In genomic region chr11:105109353-105109752, GRCh38 we compare ENCODE assay signal across 29 cellular contexts. TPM values are rescaled to one million over a fixed set of nuclear protein-coding genes. Genes with fewer than 3 reads are reported as not detected.
"Had no signal": no experiment of that assay in that cellular context is flagged by ENCODE, and none has a peak within 500 bp of the region (broad histone marks: within the 10 kb centered on the region; RNA-seq: fewer than 3 reads in every experiment).

No MANE protein-coding gene starts in this region.

- H3K27me3 Mint-ChIP-seq: brain had no signal

- H3K4me2 ChIP-seq: KMS-11 had no signal

- H3K27me3 ChIP-seq: cardiac muscle cell, Peyer's patch, SJSA1 had no signal

- DNase-seq: activated CD4-positive, alpha-beta T cell treated with anti-CD3 and anti-CD28 coated beads for 4 hours; activated CD4-positive, alpha-beta T cell treated with anti-CD3 and anti-CD28 coated beads, Interleukin-2, amount 50 U/mL, for 4 hours; activated CD8-positive, alpha-beta memory T cell treated with anti-CD3 and anti-CD28 coated beads, Interleukin-2, amount 10 ng/mL, durations not matched to agents 7 days and 5 days; activated effector memory CD4-positive, alpha-beta T cell treated with Interleukin-2 at 50 U/mL for 16 hours; activated naive CD4-positive, alpha-beta T cell treated with Interleukin-2 at 50 U/mL for 16 hours; activated T-cell treated with anti-CD3 and anti-CD28 coated beads, Interleukin-2, amount 50 U/mL, for 24 hours; amygdala; MM.1S; NCI-H1105; NCI-H1436 treated with DMSO at 0.1 percent for 48 hours; NCI-H187; NCI-H2081; NCI-H526; NCI-H82; Peyer's patch; SHP77; SW 1271 had no signal

- H3K4me3 ChIP-seq: cardiac muscle cell, SJSA1 had no signal

- H3K27ac Mint-ChIP-seq: activated CD8-positive, alpha-beta memory T cell treated with anti-CD3 and anti-CD28 coated beads, Interleukin-2, amount 10 ng/mL, durations not matched to agents 7 days and 5 days; activated naive CD4-positive, alpha-beta T cell treated with anti-CD3 and anti-CD28 coated beads, Interleukin-2, amount 50 U/mL, for 72 hours; activated T-cell treated with anti-CD3 and anti-CD28 coated beads, Interleukin-2, amount 50 U/mL, for 24 hours; activated T-helper 1 cell treated with anti-CD3 and anti-CD28 coated beads, Interleukin-12 subunit alpha, Interleukin-12 subunit beta, Interleukin-2, Interleukin-4 antibody, amounts not matched to agents 30 ng/mL and 10 ng/mL and 1 ng/mL, durations not matched to agents 14 hours and 24 hours and 36 hours; brain had no signal

- H3K4me1 ChIP-seq: Peyer's patch, SJSA1 had no signal

- H3K9me3 ChIP-seq: Peyer's patch, SJSA1 had no signal

- H3K36me3 ChIP-seq: cardiac muscle cell, Peyer's patch, SJSA1 had no signal

- H3K4me3 Mint-ChIP-seq: activated CD8-positive, alpha-beta memory T cell treated with anti-CD3 and anti-CD28 coated beads, Interleukin-2, amount 10 ng/mL, durations not matched to agents 7 days and 5 days; activated T-cell treated with anti-CD3 and anti-CD28 coated beads, Interleukin-2, amount 50 U/mL, for 24 hours; activated T-helper 1 cell treated with anti-CD3 and anti-CD28 coated beads, Interleukin-12 subunit alpha, Interleukin-12 subunit beta, Interleukin-2, Interleukin-4 antibody, amounts not matched to agents 30 ng/mL and 10 ng/mL and 1 ng/mL, durations not matched to agents 14 hours and 24 hours and 36 hours; brain had no signal

- H3K27ac ChIP-seq: cardiac muscle cell, KMS-11, RWPE1 had no signal

- H3K36me3 Mint-ChIP-seq: brain had no signal

- ATAC-seq: activated CD4-positive, CD25-positive, alpha-beta regulatory T cell treated with anti-CD3 and anti-CD28 coated beads, Interleukin-2, amount 50 U/mL, for 24 hours; activated CD8-positive, alpha-beta memory T cell treated with anti-CD3 and anti-CD28 coated beads, Interleukin-2, amount 10 ng/mL, durations not matched to agents 7 days and 5 days; activated naive CD4-positive, alpha-beta T cell treated with anti-CD3 and anti-CD28 coated beads, Interleukin-2, amount 50 U/mL, for 72 hours; SK-N-SH treated with all-trans-retinoic acid at 6 μM for 48 hours had no signal

- H3K9ac ChIP-seq: KMS-11 had no signal

RNA-seq across cellular contexts. Expression of gene CARD18, which starts 30.2 kb away (rescaled TPM):
- total RNA-seq: activated CD8-positive, alpha-beta memory T cell treated with anti-CD3 and anti-CD28 coated beads, Interleukin-2, amount 10 ng/mL, durations not matched to agents 7 days and 5 days; activated naive CD4-positive, alpha-beta T cell treated with anti-CD3 and anti-CD28 coated beads, Interleukin-2, amount 50 U/mL, for 72 hours; activated T-helper 1 cell treated with anti-CD3 and anti-CD28 coated beads, Interleukin-12 subunit alpha, Interleukin-12 subunit beta, Interleukin-2, Interleukin-4 antibody, amounts not matched to agents 30 ng/mL and 10 ng/mL and 1 ng/mL, durations not matched to agents 14 hours and 24 hours and 36 hours; astrocyte; cardiac muscle cell; OCI-LY7; Peyer's patch; SJSA1; T-helper 1 cell treated with Interleukin-12 subunit alpha and Interleukin-12 subunit beta and Interleukin-4 antibody, amounts not matched to agents 30 ng/mL and 1 ng/mL, for 36 hours had no signal
